18 cellular contexts compared by ENCODE assay signal in the genomic region with DNA sequence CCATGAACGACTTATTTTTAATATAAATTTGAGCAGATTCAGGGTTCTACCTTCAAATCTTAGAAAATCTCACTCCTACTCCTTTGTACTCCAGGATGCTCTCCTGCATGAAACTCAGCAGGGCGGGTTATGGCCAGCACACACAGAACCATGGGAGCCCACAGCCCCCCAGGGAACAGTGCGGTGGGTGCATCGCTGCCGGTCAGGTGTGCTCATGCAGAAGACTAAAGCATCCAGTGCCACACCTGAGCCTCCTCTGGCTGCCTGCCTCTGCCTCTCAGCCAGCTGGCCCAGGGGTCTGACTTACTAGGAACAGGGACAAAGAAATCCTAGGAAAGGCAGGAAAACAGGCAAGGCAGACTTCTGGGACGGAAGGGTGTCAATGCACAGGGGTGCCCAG. TPM values are rescaled to one million over a fixed set of nuclear protein-coding genes. Genes with fewer than 3 reads are reported as not detected.
A peak's percentile ranks its signal among the peaks of the same experiment; 100 is the strongest.
DNase-seq lines count a peak whose midpoint lies in the region; ATAC-seq and TF ChIP-seq lines count a peak whose summit lies in the region.
"Had no signal": no experiment of that assay in that cellular context is flagged by ENCODE, and none has a peak within 500 bp of the region (broad histone marks: within the 10 kb centered on the region; RNA-seq: fewer than 3 reads in every experiment).

No MANE protein-coding gene starts in this region.

- H3K36me3 ChIP-seq in trophoblast cell (ENCODE audit: control insufficient read depth in 1 of 2, insufficient read depth in 2 of 2, low read length in 2 of 2), result peaks cover 48 to 64% of the 10 kb centered on the region in 2 experiments

- peaks cover 64% of the 10 kb centered on the region for H3K4me1 Mint-ChIP-seq in CD4-positive, alpha-beta T cell (ENCODE audit: low read depth)

- H3K9ac ChIP-seq in trophoblast cell (ENCODE audit: low read length), result no peak overlapping the region

- H4K12ac ChIP-seq in trophoblast cell (ENCODE audit: low read depth, low read length), result no peak overlapping the region

- no peak overlapping the region for H2AK5ac ChIP-seq in trophoblast cell (ENCODE audit: low read length)

- no peak overlapping the region for H3K4me3 ChIP-seq in trophoblast cell (ENCODE audit: low read depth, low read length)

- peaks cover 8 to 9% of the 10 kb centered on the region in 2 experiments for H3K4me1 ChIP-seq in trophoblast cell (ENCODE audit: control insufficient read depth in 1 of 2, insufficient read depth in 2 of 2, low read length in 2 of 2)

- no CpG with 5 or more reads among the region's 6 CpGs for WGBS in trophoblast cell (ENCODE audit: extremely low coverage, insufficient coverage, insufficient read length)

- no peaks in the 10 kb centered on the region for H3K27me3 Mint-ChIP-seq in CD4-positive, alpha-beta T cell

- CTCF ChIA-PET in CD4-positive, alpha-beta T cell (lab: Charles Lee), result no interaction called here

- H3K14ac ChIP-seq in trophoblast cell (ENCODE audit: low read length), result no peak overlapping the region

- H4K91ac ChIP-seq in trophoblast cell (ENCODE audit: low read depth, low read length), result no peak overlapping the region

- no peak overlapping the region for H2AFZ ChIP-seq in trophoblast cell (ENCODE audit: insufficient read depth, low read length, poor library complexity)

- ATAC-seq in CD4-positive, alpha-beta T cell (ENCODE audit: poor library complexity), result no peak
- no peak for ATAC-seq in HG02623 (IDR thresholded peaks at IDR 0.05; ENCODE audit: unreplicated experiment)
- ATAC-seq: activated naive CD4-positive, alpha-beta T cell treated with anti-CD3 and anti-CD28 coated beads, Interleukin-2, amount 50 U/mL, for 72 hours had no signal

- H4K8ac ChIP-seq in trophoblast cell (ENCODE audit: low read depth, low read length), result no peak overlapping the region

- peaks cover 87% of the 10 kb centered on the region for H3K36me3 Mint-ChIP-seq in CD4-positive, alpha-beta T cell (ENCODE audit: low read depth)

- TF ChIP-seq CTCF in CD4-positive, alpha-beta T cell (IDR thresholded peaks at IDR 0.05), result no peak

- H3K9me3 Mint-ChIP-seq in CD4-positive, alpha-beta T cell, result no peaks in the 10 kb centered on the region
- H3K9me3 Mint-ChIP-seq: activated naive CD4-positive, alpha-beta T cell treated with anti-CD3 and anti-CD28 coated beads, Interleukin-2, amount 50 U/mL, for 72 hours had no signal

- no peaks in the 10 kb centered on the region for H3K27me3 ChIP-seq in CD4-positive, alpha-beta T cell (ENCODE audit: control insufficient read depth, insufficient read depth, low read length)
- no peaks in the 10 kb centered on the region for H3K27me3 ChIP-seq in trophoblast cell (ENCODE audit: insufficient read depth, low read length)

- no peak overlapping the region for H2BK5ac ChIP-seq in trophoblast cell (ENCODE audit: low read depth, low read length, poor library complexity)

- H3K27ac Mint-ChIP-seq in CD4-positive, alpha-beta T cell, result peak overlapping the region; percentile 61

- H2BK120ac ChIP-seq in trophoblast cell (ENCODE audit: insufficient read depth, low read length, poor library complexity), result no peak overlapping the region

- no peak overlapping the region for H2BK12ac ChIP-seq in trophoblast cell (ENCODE audit: low read length)

- peak overlapping the region; percentile 1 for H3K4ac ChIP-seq in trophoblast cell (ENCODE audit: low read depth, low read length)

- H3K18ac ChIP-seq in trophoblast cell (ENCODE audit: low read length), result no peak overlapping the region

- H3K27ac ChIP-seq in CD4-positive, alpha-beta T cell (ENCODE audit: low read depth, low read length), result no peak overlapping the region
- H3K27ac ChIP-seq in epithelial cell of prostate, result peak overlapping the region; percentile 76
- no peak overlapping the region for H3K27ac ChIP-seq in trophoblast cell (ENCODE audit: low read depth, low read length)

- H3K4me3 Mint-ChIP-seq in CD4-positive, alpha-beta T cell, result no peak overlapping the region

- H3K4me2 ChIP-seq in trophoblast cell (ENCODE audit: low read length), result no peak overlapping the region

- H3K79me1 ChIP-seq in trophoblast cell (ENCODE audit: low read length), result peaks cover 2% of the 10 kb centered on the region

- H3K23ac ChIP-seq in trophoblast cell (ENCODE audit: low read length), result no peak overlapping the region

- POLR2A ChIA-PET in CD4-positive, alpha-beta T cell (lab: Charles Lee), result no interaction called here

- intact Hi-C loops in CD4-positive, alpha-beta T cell (cut with DNase I, micrococcal nuclease), result no loop called here
- intact Hi-C loops in posterior cingulate gyrus (cut with DNase I), result no loop called here

- H3K79me2 ChIP-seq in trophoblast cell (ENCODE audit: control insufficient read depth, insufficient read depth, low read length, poor library complexity), result peaks cover 10% of the 10 kb centered on the region

- peak in 1 of 10 experiments; percentile 4 for DNase-seq in CD4-positive, alpha-beta T cell
- DNase-seq in NCI-H2171 treated with DMSO at 0.1 percent for 48 hours (lab: John Stamatoyannopoulos, UW) (peak; percentile 95), epithelial cell of prostate (ENCODE audit: low read depth, low spot score) (no peak), trophoblast cell (no peak), NCI-H82 (lab: John Stamatoyannopoulos, UW) (no peak), NCI-H526 (lab: John Stamatoyannopoulos, UW) (no peak), posterior cingulate gyrus (no peak)
- DNase-seq: activated CD4-positive, alpha-beta T cell treated with anti-CD3 and anti-CD28 coated beads, Interleukin-2, amount 50 U/mL, for 1 hour; activated T-cell treated with anti-CD3 and anti-CD28 coated beads, Interleukin-2, amount 50 U/mL, for 48 hours; kidney glomerular epithelial cell; mesendoderm; NCI-H1092 treated with DMSO at 0.1 percent for 48 hours; NCI-H2029 treated with DMSO at 0.1 percent for 48 hours; retina; Right ventricle myocardium superior; SW 1271 had no signal

- no peaks in the 10 kb centered on the region for H3K9me3 ChIP-seq in CD4-positive, alpha-beta T cell (ENCODE audit: control insufficient read depth, low read length)
- peaks cover 2% of the 10 kb centered on the region for H3K9me3 ChIP-seq in trophoblast cell (ENCODE audit: insufficient read depth, low read depth, low read length)

RNA-seq across cellular contexts. Expression of gene EZR, which starts 31.8 kb away (rescaled TPM):
- 100 to 1,000 TPM; 434 to 449 TPM for total RNA-seq in CD4-positive, alpha-beta T cell
- 490 and 492 TPM in 2 replicates for polyA plus RNA-seq in trophoblast cell (2013)
